In genomic region chr15:30905821-30906220, GRCh38 we compare ENCODE assay signal across 13 cellular contexts. TPM values are rescaled to one million over a fixed set of nuclear protein-coding genes. Genes with fewer than 3 reads are reported as not detected.
DNase-seq lines count a peak whose midpoint lies in the region; ATAC-seq, FAIRE-seq and TF ChIP-seq lines count a peak whose summit lies in the region.
"Had no signal": no experiment of that assay in that cellular context is flagged by ENCODE, and none has a peak within 500 bp of the region (broad histone marks: within the 10 kb centered on the region; RNA-seq: fewer than 3 reads in every experiment).

No MANE protein-coding gene starts in this region.

- H3K9me3 ChIP-seq in liver (ENCODE audit: control insufficient read depth in 4 of 4, low read length in 3 of 4) (no peaks in the 10 kb centered on the region), HepG2 (ENCODE audit: low read length) (no peaks in the 10 kb centered on the region), vagina (no peaks in the 10 kb centered on the region)
- H3K9me3 ChIP-seq: neutrophil had no signal

- H3K9me3 Mint-ChIP-seq in chondrocyte (ENCODE audit: low read depth), result no peaks in the 10 kb centered on the region

- no peak for FAIRE-seq in HepG2 (lab: Jason Lieb, UNC)
- FAIRE-seq: GM18507 had no signal

- no peak overlapping the region for H3K4me3 Mint-ChIP-seq in chondrocyte (ENCODE audit: unreplicated experiment)

- no peak for ATAC-seq in HepG2
- ATAC-seq in HG03045 (IDR thresholded peaks at IDR 0.05; ENCODE audit: unreplicated experiment), result no peak

- H3K4me1 ChIP-seq in liver (ENCODE audit: control insufficient read depth in 4 of 4, insufficient read depth in 4 of 4, low read length in 3 of 4) (peaks cover 2 to 26% (median 21%) of the 10 kb centered on the region in 4 donors), HepG2 (ENCODE audit: insufficient read depth, low read length) (peaks cover 41% of the 10 kb centered on the region), vagina (peaks cover 32% of the 10 kb centered on the region)

- H3K4me3 ChIP-seq in liver (ENCODE audit: low read depth in 1 of 3, low read length in 3 of 3) (no peak overlapping the region), HepG2 (replicated peaks in 1 of 3; ENCODE audit: insufficient read depth in 1 of 3, low read depth in 2 of 3, low read length in 3 of 3) (no peak overlapping the region), vagina (no peak overlapping the region)

- H3K27ac Mint-ChIP-seq in chondrocyte (ENCODE audit: unreplicated experiment), result no peak overlapping the region

- TF ChIP-seq POLR2A in HepG2 (IDR thresholded peaks at IDR 0.05; ENCODE audit: insufficient read depth in 1 of 2, low read depth in 2 of 2, low read length in 2 of 2), result no peak
- TF ChIP-seq POLR2A in vagina (IDR thresholded peaks at IDR 0.05), result no peak

- no peaks in the 10 kb centered on the region for H4K20me1 ChIP-seq in HepG2 (ENCODE audit: insufficient read depth, low read length)

- TF ChIP-seq EP300 in HepG2 (IDR thresholded peaks at IDR 0.05; ENCODE audit: low read depth in 2 of 2, low read length in 2 of 2), result no peak
- TF ChIP-seq EP300 in HepG2 (CRISPR knock-in tag; IDR thresholded peaks at IDR 0.05; ENCODE audit: borderline replicate concordance), result no peak

- H3K27me3 Mint-ChIP-seq in chondrocyte (ENCODE audit: low read depth), result no peaks in the 10 kb centered on the region

- peak overlapping the region in 1 of 2 donors; percentile 25 for H3K9ac ChIP-seq in liver (ENCODE audit: low read depth in 1 of 2, low read length in 2 of 2)
- H3K9ac ChIP-seq in HepG2 (ENCODE audit: insufficient read depth, low read depth, low read length), result no peak overlapping the region

- peaks cover 9% of the 10 kb centered on the region for H3K36me3 Mint-ChIP-seq in chondrocyte (ENCODE audit: low read depth)

- TF ChIP-seq RAD21 in liver (IDR thresholded peaks at IDR 0.05), result peak; percentile 51 to 77
- no peak for TF ChIP-seq RAD21 in HepG2 (CRISPR knock-in tag; IDR thresholded peaks at IDR 0.05)

- WGBS in liver, result 45% methylated on average over 5 of the region's 5 CpGs
- 85% methylated on average over 5 of the region's 5 CpGs for WGBS in HepG2 (ENCODE audit: low lambda C conversion rate)

- no peaks in the 10 kb centered on the region for H3K79me2 ChIP-seq in HepG2 (ENCODE audit: insufficient read depth, low read length)

- DNase-seq in HepG2 (ENCODE audit: low spot score) (no peak), chondrocyte (ENCODE audit: low spot score) (no peak), left kidney (ENCODE audit: low read depth, low spot score) (peak; percentile 39), vagina (ENCODE audit: extremely low spot score in 2 of 2) (no peak), HUDEP-2 (lab: John Stamatoyannopoulos, UW; ENCODE audit: unreplicated experiment in 76 of 76) (no peak), activated gamma-delta T cell treated with Interleukin-2 at 50 U/mL for 16 hours (no peak)
- DNase-seq: activated CD4-positive, alpha-beta T cell treated with anti-CD3 and anti-CD28 coated beads for 4 hours; caudate nucleus; erythroblast had no signal

- TF ChIP-seq CTCF in liver (IDR thresholded peaks at IDR 0.05; ENCODE audit: low read depth, low read length, missing input control), result peak; percentile 36
- TF ChIP-seq CTCF in HepG2 (CRISPR knock-in tag; IDR thresholded peaks at IDR 0.05), result no peak
- TF ChIP-seq CTCF in chondrocyte (IDR thresholded peaks at IDR 0.05), result peak; percentile 27
- TF ChIP-seq CTCF in vagina (IDR thresholded peaks at IDR 0.05), result peak in 1 of 3 experiments; percentile 16

- in situ Hi-C loops in HepG2 (cut with HindIII; ENCODE audit: extremely low pct_ligation_motif_present, low pct_unique_long_range_greater_than_20kb), result no loop called here

- H3K4me2 ChIP-seq in HepG2 (ENCODE audit: low read depth, low read length), result no peak overlapping the region

- no TSS peak for BruUV-seq in HepG2 (replicated peaks; lab: Mats Ljungman, UMichigan)

- CTCF ChIA-PET in HepG2 (lab: Yijun Ruan, JAX; ENCODE audit: low intra/inter-chr PET ratio, low total read pairs), result no interaction called here

- H3K27me3 ChIP-seq in liver (ENCODE audit: control insufficient read depth in 4 of 4, insufficient read depth in 4 of 4, low read length in 3 of 4) (no peaks in the 10 kb centered on the region), HepG2 (ENCODE audit: control insufficient read depth in 1 of 2, insufficient read depth in 2 of 2, low read length in 2 of 2) (no peaks in the 10 kb centered on the region), vagina (no peaks in the 10 kb centered on the region)
- H3K27me3 ChIP-seq: neutrophil had no signal

- no peak overlapping the region for H2AFZ ChIP-seq in HepG2 (ENCODE audit: low read length)

- H3K27ac ChIP-seq in liver (ENCODE audit: low read depth in 1 of 2, low read length in 2 of 2) (no peak overlapping the region), HepG2 (ENCODE audit: extremely low read length, insufficient read depth, low read length) (no peak overlapping the region), vagina (peak overlapping the region; percentile 40)
- H3K27ac ChIP-seq: neutrophil had no signal

- POLR2A ChIA-PET in HepG2 (lab: Yijun Ruan, JAX), result no interaction called here

- H3K4me1 Mint-ChIP-seq in chondrocyte (ENCODE audit: low read depth), result peaks cover 31% of the 10 kb centered on the region

- intact Hi-C loops in HepG2 (cut with micrococcal nuclease; ENCODE audit: unreplicated experiment) (loop anchor here (10.0 kb wide), 1 partner anchor 89 kb away; the partner anchor contains the start of gene MTMR10), vagina (cut with DNase I) (no loop called here)

- H3K36me3 ChIP-seq in liver (ENCODE audit: control insufficient read depth in 4 of 4, insufficient read depth in 3 of 4, low read depth in 1 of 4, low read length in 3 of 4), result peaks cover 0 to 17% (median 5%) of the 10 kb centered on the region in 4 donors
- H3K36me3 ChIP-seq in HepG2 (replicated peaks in 1 of 2; ENCODE audit: control insufficient read depth in 1 of 2, insufficient read depth in 2 of 2, low read length in 2 of 2), result peaks cover 6 to 18% of the 10 kb centered on the region in 2 experiments; a peak in 4 of 5 replicates
- H3K36me3 ChIP-seq in vagina, result peaks cover 0 to 11% of the 10 kb centered on the region in 2 donors

TF ChIP-seq in liver, 16 proteins besides CTCF, POLR2A, EP300 and RAD21 (continues in another document):
- TF ChIP-seq HNF4A (conservative IDR thresholded peaks at IDR 0.05) (peak in 1 of 2 donors; percentile 50), RXRA (IDR thresholded peaks at IDR 0.05) (peak in 1 of 2 donors; percentile 21)

TF ChIP-seq in HepG2, 621 proteins besides CTCF, POLR2A, EP300 and RAD21 (continues in another document):
- TF ChIP-seq ZNF292 (CRISPR knock-in tag; IDR thresholded peaks at IDR 0.05; ENCODE audit: borderline replicate concordance, low read depth), result no peak
- no peak for TF ChIP-seq BCL3 (CRISPR knock-in tag; IDR thresholded peaks at IDR 0.05)
- TF ChIP-seq ZNF138 (CRISPR knock-in tag; IDR thresholded peaks at IDR 0.05; ENCODE audit: low read depth), result no peak
- no peak for TF ChIP-seq CSRNP1 (CRISPR knock-in tag; IDR thresholded peaks at IDR 0.05)
- no peak for TF ChIP-seq TCF7 (IDR thresholded peaks at IDR 0.05; ENCODE audit: low read depth)

RNA-seq across cellular contexts. Expression of gene FAN1, which starts 2.1 kb away (rescaled TPM):
- 10 to 100 TPM in 1 of 2 donors, 1 to 10 TPM in 1; 8.2 to 17.1 TPM for total RNA-seq in liver
- polyA plus RNA-seq in liver, result 1 to 10 TPM; 5.2 to 6.8 TPM
- 20.1 TPM in 2 replicates for total RNA-seq in HepG2 (2016; rRNA removed; fragmentation: Illumina TruSeq; extraction: Trizol)
- total RNA-seq in HepG2 (2016; cell fraction: cytosol; rRNA removed; fragmentation: Illumina TruSeq; extraction: Trizol; ENCODE audit: low read depth), result 4.1 and 4.4 TPM in 2 replicates
- 19.9 and 22.2 TPM in 2 replicates for total RNA-seq in HepG2 (2016; cell fraction: insoluble cytoplasmic fraction; rRNA removed; fragmentation: Illumina TruSeq; extraction: Trizol)
- total RNA-seq in HepG2 (2016; cell fraction: membrane; rRNA removed; fragmentation: Illumina TruSeq; extraction: Trizol), result 6.1 and 6.5 TPM in 2 replicates
- total RNA-seq in HepG2 (2016; cell fraction: nucleus; rRNA removed; fragmentation: Illumina TruSeq; extraction: Trizol), result 26.9 and 28.2 TPM in 2 replicates
- polyA plus RNA-seq in HepG2 (2011; rRNA removed), result 10.6 and 10.8 TPM in 2 replicates
- polyA plus RNA-seq in HepG2 (2011; cell fraction: cytosol; rRNA removed), result 3.8 and 4.4 TPM in 2 replicates
- polyA plus RNA-seq in HepG2 (2011; cell fraction: nucleus; rRNA removed), result 23.7 and 25.7 TPM in 2 replicates
- polyA plus RNA-seq in HepG2 (2012), result 10.8 and 11.8 TPM in 2 replicates
- 0.77 and 0.95 TPM in 2 replicates for polyA plus RNA-seq in HepG2 (2016; cell fraction: cytosol; fragmentation: Illumina TruSeq; extraction: Trizol; ENCODE audit: low read depth)
- 12.4 and 13.7 TPM in 2 replicates for polyA plus RNA-seq in HepG2 (2016; cell fraction: insoluble cytoplasmic fraction; fragmentation: Illumina TruSeq; extraction: Trizol; ENCODE audit: low read depth)
- polyA plus RNA-seq in HepG2 (2016; cell fraction: membrane; fragmentation: Illumina TruSeq; extraction: Trizol; ENCODE audit: low read depth), result 2.1 and 2.4 TPM in 2 replicates
- polyA plus RNA-seq in HepG2 (2016; cell fraction: nucleus; fragmentation: Illumina TruSeq; extraction: Trizol; ENCODE audit: insufficient read depth, low read depth), result 37.1 and 37.4 TPM in 2 replicates
- polyA minus RNA-seq in HepG2 (2011; rRNA and poly(A)+ RNA removed; ENCODE audit: low replicate concordance), result 8.0 and 13.8 TPM in 2 replicates
- polyA minus RNA-seq in HepG2 (2011; cell fraction: cytosol; rRNA and poly(A)+ RNA removed), result 2.9 and 6.5 TPM in 2 replicates
- 27.3 and 28.8 TPM in 2 replicates for polyA minus RNA-seq in HepG2 (2011; cell fraction: nucleus; rRNA and poly(A)+ RNA removed)
- 13.5 to 27.5 TPM (median 16.3 TPM) in 3 replicates for total RNA-seq in chondrocyte
- 16.9 TPM for total RNA-seq in vagina
